In the genomic region with DNA sequence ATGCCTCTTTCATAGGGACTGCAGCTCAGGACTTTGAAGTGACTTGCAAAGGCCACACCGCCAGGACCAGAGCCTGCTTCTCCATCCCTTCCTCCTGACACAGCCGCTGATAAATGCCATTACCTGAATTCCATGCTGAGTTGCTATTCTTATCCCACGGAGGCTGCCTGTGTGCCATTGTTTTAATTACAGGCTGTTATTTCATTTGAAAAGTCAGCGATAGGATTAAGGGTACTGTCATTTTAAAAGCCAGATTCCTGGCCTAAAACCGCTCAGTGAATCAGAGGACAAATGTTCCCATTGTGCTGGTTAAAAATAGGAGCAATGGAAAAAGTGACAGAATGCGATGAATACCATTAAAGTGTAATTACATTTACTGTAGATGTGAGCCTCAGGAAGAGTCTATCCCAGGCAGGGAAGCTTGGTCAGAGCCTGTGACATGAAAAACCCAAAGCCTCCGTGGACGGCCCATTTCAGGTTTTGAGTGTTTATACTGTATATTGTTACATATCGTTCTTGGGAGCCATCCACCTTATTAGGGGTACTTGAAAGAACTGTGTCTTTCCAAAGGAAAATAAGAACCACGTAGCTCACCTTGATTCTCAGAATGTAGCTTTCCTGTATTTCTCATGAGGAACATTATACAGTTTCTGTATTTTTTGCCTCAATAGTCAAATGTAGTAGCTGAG, we compare ENCODE assay signal across 14 cellular contexts. TPM values are rescaled to one million over a fixed set of nuclear protein-coding genes. Genes with fewer than 3 reads are reported as not detected.
DNase-seq lines count a peak whose midpoint lies in the region; FAIRE-seq and TF ChIP-seq lines count a peak whose summit lies in the region.
"Had no signal": no experiment of that assay in that cellular context is flagged by ENCODE, and none has a peak within 500 bp of the region (broad histone marks: within the 10 kb centered on the region; RNA-seq: fewer than 3 reads in every experiment).

No MANE protein-coding gene starts in this region.

- H3K27ac ChIP-seq in mammary epithelial cell (ENCODE audit: insufficient read depth, low read depth, low read length) (no peak overlapping the region), breast epithelium (no peak overlapping the region), PC-9 (no peak overlapping the region)

- H4K20me1 ChIP-seq in mammary epithelial cell (ENCODE audit: insufficient read depth, low read length): no peaks in the 10 kb centered on the region
- H4K20me1 ChIP-seq in PC-9 (ENCODE audit: insufficient read depth): no peaks in the 10 kb centered on the region

- H3K27me3 Mint-ChIP-seq in chondrocyte (ENCODE audit: low read depth) (no peaks in the 10 kb centered on the region), immature natural killer cell (ENCODE audit: low read depth in 3 of 3) (peaks cover 0 to 4% (median 2%) of the 10 kb centered on the region in 3 donors)

- H3K4me1 ChIP-seq in mammary epithelial cell (ENCODE audit: insufficient read depth, low read length): no peaks in the 10 kb centered on the region
- no peaks in the 10 kb centered on the region for H3K4me1 ChIP-seq in breast epithelium
- no peaks in the 10 kb centered on the region for H3K4me1 ChIP-seq in PC-9 (replicated peaks; ENCODE audit: insufficient read depth)

- TF ChIP-seq POLR2A in breast epithelium (IDR thresholded peaks at IDR 0.05): no peak

- H3K4me2 ChIP-seq in mammary epithelial cell (ENCODE audit: insufficient read depth, low read depth, low read length) (no peak overlapping the region), PC-9 (no peak overlapping the region)

- H2AFZ ChIP-seq in mammary epithelial cell (ENCODE audit: low read depth, low read length) (peak overlapping the region; percentile 38), PC-9 (no peak overlapping the region)

- FAIRE-seq in urothelium cell line (lab: Jason Lieb, UNC): no peak
- FAIRE-seq: G401.6 had no signal

- 24% methylated on average over 9 of the region's 10 CpGs for WGBS in mammary epithelial cell (ENCODE audit: low coverage, missing lambda C conversion rate)

- in situ Hi-C loops in mammary epithelial cell (cut with MboI; ENCODE audit: low sequenced_read_pairs in 2 of 2): loop anchor here in 1 of 2 donors (25.0 kb wide), 2 partner anchors 383 to 608 kb away; no protein-coding TSS in a partner anchor

- dilution Hi-C loops in mammary epithelial cell (cut with HindIII; ENCODE audit: low sequenced_read_pairs): loop anchor here (25.0 kb wide), 1 partner anchor 383 kb away; no protein-coding TSS in a partner anchor

- H3K9ac ChIP-seq in mammary epithelial cell (ENCODE audit: insufficient read depth, low read length): no peak overlapping the region

- H3K4me3 ChIP-seq in mammary epithelial cell (replicated peaks in 1 of 3; ENCODE audit: insufficient read depth in 1 of 3, low read depth in 2 of 3, low read length in 3 of 3) (no peak overlapping the region), breast epithelium (no peak overlapping the region), PC-9 (no peak overlapping the region)

- intact Hi-C loops in mammary epithelial cell (cut with micrococcal nuclease) (no loop called here), breast epithelium (cut with DNase I; ENCODE audit: low total_unique reads) (no loop called here), PC-9 (cut with micrococcal nuclease; ENCODE audit: unreplicated experiment) (loop anchor here (10.0 kb wide), 1 partner anchor 601 kb away; no protein-coding TSS in a partner anchor)

- H3K9me2 ChIP-seq in PC-9 (ENCODE audit: insufficient read depth): no peaks in the 10 kb centered on the region

- H3K9me3 ChIP-seq in mammary epithelial cell (replicated peaks; ENCODE audit: insufficient read depth, low read length): no peaks in the 10 kb centered on the region
- no peaks in the 10 kb centered on the region for H3K9me3 ChIP-seq in breast epithelium
- H3K9me3 ChIP-seq in PC-9 (ENCODE audit: insufficient read depth, low read depth): no peaks in the 10 kb centered on the region

- H3K4me3 Mint-ChIP-seq in chondrocyte (ENCODE audit: unreplicated experiment) (peak overlapping the region; percentile 25), immature natural killer cell (no peak overlapping the region)
- H3K4me3 Mint-ChIP-seq: naive thymus-derived CD4-positive, alpha-beta T cell; stimulated activated naive B cell treated with anti-CD40 and anti-IgM and Interleukin-4, amounts not matched to agents 10 μg/mL and 1 μg/mL and 100 μg/mL, for 72 hours had no signal

- no peak for TF ChIP-seq CTCF in mammary epithelial cell (conservative IDR thresholded peaks at IDR 0.05 in 1 of 2, IDR thresholded peaks at IDR 0.05 in 1 of 2; ENCODE audit: extremely low read depth in 1 of 2, insufficient read depth in 1 of 2, low read depth in 1 of 2, low read length in 2 of 2)
- TF ChIP-seq CTCF in breast epithelium (IDR thresholded peaks at IDR 0.05): no peak
- TF ChIP-seq CTCF in chondrocyte (IDR thresholded peaks at IDR 0.05): no peak
- TF ChIP-seq CTCF in PC-9 (conservative IDR thresholded peaks at IDR 0.05): no peak

- BruUV-seq in mammary epithelial cell (replicated peaks; lab: Mats Ljungman, UMichigan): no TSS peak
- BruUV-seq in PC-9 (replicated peaks; lab: Mats Ljungman, UMichigan): no TSS peak

- no peaks in the 10 kb centered on the region for H3K79me2 ChIP-seq in mammary epithelial cell (ENCODE audit: insufficient read depth, low read length)
- H3K79me2 ChIP-seq in PC-9 (ENCODE audit: low read depth): no peaks in the 10 kb centered on the region

- H3K36me3 Mint-ChIP-seq in chondrocyte (ENCODE audit: low read depth): no peaks in the 10 kb centered on the region
- H3K36me3 Mint-ChIP-seq in immature natural killer cell: no peaks in the 10 kb centered on the region
- H3K36me3 Mint-ChIP-seq: naive thymus-derived CD4-positive, alpha-beta T cell; stimulated activated naive B cell treated with anti-CD40 and anti-IgM and Interleukin-4, amounts not matched to agents 10 μg/mL and 1 μg/mL and 100 μg/mL, for 72 hours had no signal

- H3K36me3 ChIP-seq in mammary epithelial cell (ENCODE audit: insufficient read depth, low read length): no peaks in the 10 kb centered on the region
- H3K36me3 ChIP-seq in breast epithelium: no peaks in the 10 kb centered on the region
- no peaks in the 10 kb centered on the region for H3K36me3 ChIP-seq in PC-9 (ENCODE audit: low read depth)

- POLR2A ChIA-PET in PC-9 (lab: Charles Lee; ENCODE audit: unreplicated experiment): no interaction called here

- peaks cover 6% of the 10 kb centered on the region; the same call in 1 of the 2 replicates for H3F3A ChIP-seq in PC-9 (ENCODE audit: insufficient read depth, low read depth)

- no peaks in the 10 kb centered on the region for H3K27me3 ChIP-seq in mammary epithelial cell (ENCODE audit: insufficient read depth, low read length)
- H3K27me3 ChIP-seq in breast epithelium: no peaks in the 10 kb centered on the region
- no peaks in the 10 kb centered on the region for H3K27me3 ChIP-seq in PC-9 (ENCODE audit: insufficient read depth, low read depth)

- DNase-seq in mammary epithelial cell: peak; percentile 9
- no peak for DNase-seq in breast epithelium (ENCODE audit: low spot score in 2 of 2)
- DNase-seq in chondrocyte (ENCODE audit: low spot score): no peak
- peak; percentile 48 for DNase-seq in inferior parietal cortex (ENCODE audit: extremely low spot score)
- DNase-seq in urothelium cell line (ENCODE audit: low spot score): peak; percentile 61
- DNase-seq in HT-29 (ENCODE audit: low spot score): no peak
- no peak for DNase-seq in immature natural killer cell
- no peak for DNase-seq in PC-9
- DNase-seq: ACHN; activated CD4-positive, CD25-positive, alpha-beta regulatory T cell; KG1; naive thymus-derived CD4-positive, alpha-beta T cell; stimulated activated naive B cell treated with anti-CD40 and anti-IgM and Interleukin-4, amounts not matched to agents 10 μg/mL and 1 μg/mL and 100 μg/mL, for 72 hours had no signal

- H3K27ac Mint-ChIP-seq in chondrocyte (ENCODE audit: unreplicated experiment) (peak overlapping the region; percentile 77), immature natural killer cell (peak overlapping the region in 1 of 6 donors; percentile 40)
- H3K27ac Mint-ChIP-seq: naive thymus-derived CD4-positive, alpha-beta T cell; stimulated activated naive B cell treated with anti-CD40 and anti-IgM and Interleukin-4, amounts not matched to agents 10 μg/mL and 1 μg/mL and 100 μg/mL, for 72 hours had no signal

- H3K4me1 Mint-ChIP-seq in chondrocyte (ENCODE audit: low read depth) (peaks cover 15% of the 10 kb centered on the region), immature natural killer cell (no peaks in the 10 kb centered on the region)

- H3K9me3 Mint-ChIP-seq in chondrocyte (ENCODE audit: low read depth) (no peaks in the 10 kb centered on the region), immature natural killer cell (no peaks in the 10 kb centered on the region)
- H3K9me3 Mint-ChIP-seq: naive thymus-derived CD4-positive, alpha-beta T cell; stimulated activated naive B cell treated with anti-CD40 and anti-IgM and Interleukin-4, amounts not matched to agents 10 μg/mL and 1 μg/mL and 100 μg/mL, for 72 hours had no signal

- CTCF ChIA-PET in mammary epithelial cell (lab: Charles Lee; ENCODE audit: low non-redundant PET): no interaction called here
- CTCF ChIA-PET in PC-9 (lab: Charles Lee): interaction anchor here (0.6 kb wide), 1 partner anchor 212 kb away, joined by 5 read pairs; no protein-coding TSS in a partner anchor

RNA-seq across cellular contexts. Expression of a gene that starts 41.3 kb away (rescaled TPM):
- 10 to 100 TPM; 20.8 to 25.7 TPM for total RNA-seq in mammary epithelial cell
- 24.4 TPM for polyA plus RNA-seq in mammary epithelial cell
- polyA minus RNA-seq in mammary epithelial cell: 42.6 TPM
- total RNA-seq in breast epithelium: 10 to 100 TPM; 11.3 to 17.7 (median 14.4) TPM
- 27.1 to 33.7 TPM (median 29.4 TPM) in 3 replicates for total RNA-seq in chondrocyte
- 8.2 and 11.7 TPM in 2 replicates for total RNA-seq in HT-29 (2014; rRNA removed; shearing (Covaris generic))
- 10 to 100 TPM; 54.7 to 62.1 (median 61.5) TPM for polyA plus RNA-seq in immature natural killer cell
- total RNA-seq in PC-9 (2021): 22.7 and 23.5 TPM in 2 replicates

Comparison
In these comparisons a context has a peak if more than half of its experiments do, and no peak if none do; other contexts are left out.
1. DNase-seq: peak in mammary epithelial cell (single experiment), inferior parietal cortex (single experiment) and urothelium cell line (single experiment); none in breast epithelium (0 of 2), chondrocyte (single experiment), HT-29 (single experiment), immature natural killer cell (0 of 3) and PC-9 (0 of 2).